ENCODE assay signal across 9 cellular contexts in the genomic region with DNA sequence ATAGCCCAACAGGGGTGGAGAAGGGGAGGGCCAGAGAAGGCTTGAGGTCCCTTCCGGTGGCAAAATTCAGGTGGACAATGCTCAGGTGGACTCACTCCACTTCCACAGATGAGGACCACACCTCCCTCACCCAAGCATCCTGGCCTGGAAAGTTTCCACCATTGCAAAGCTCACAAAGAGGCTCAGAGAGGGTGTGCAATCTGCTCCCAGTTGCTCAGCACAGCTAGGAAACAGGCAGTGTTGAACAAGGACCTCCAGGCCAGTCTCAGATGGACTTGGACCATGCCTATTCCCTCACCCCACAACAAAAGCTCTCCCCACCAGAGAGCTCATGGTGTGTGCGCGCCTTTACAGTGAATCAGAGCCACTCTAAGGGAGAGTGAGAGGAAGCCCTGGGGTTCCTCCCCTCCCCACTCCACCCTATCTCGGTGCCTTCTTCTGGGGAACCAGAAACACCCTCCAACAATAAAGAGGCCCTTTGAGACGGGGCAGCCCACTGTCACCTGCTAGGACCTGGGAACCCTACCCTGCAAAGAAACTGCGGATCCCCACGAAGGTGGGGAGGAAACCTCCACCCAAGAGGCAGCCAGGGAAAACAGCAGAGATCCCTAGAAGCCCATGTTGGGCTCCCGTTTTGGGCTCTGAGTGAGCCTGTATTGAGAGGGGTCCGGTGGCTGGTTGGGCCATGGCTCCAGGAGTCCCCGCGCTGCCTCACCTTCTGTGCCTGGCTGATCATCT. TPM values are rescaled to one million over a fixed set of nuclear protein-coding genes. Genes with fewer than 3 reads are reported as not detected.
DNase-seq lines count a peak whose midpoint lies in the region; ATAC-seq, FAIRE-seq and TF ChIP-seq lines count a peak whose summit lies in the region.
"Had no signal": no experiment of that assay in that cellular context is flagged by ENCODE, and none has a peak within 500 bp of the region (broad histone marks: within the 10 kb centered on the region; RNA-seq: fewer than 3 reads in every experiment).

No MANE protein-coding gene starts in this region.

- H3K36me3 ChIP-seq in esophagus squamous epithelium = peaks cover 0 to 6% (median 0%) of the 10 kb centered on the region in 3 donors
- H3K36me3 ChIP-seq in ovary = no peaks in the 10 kb centered on the region

- peak overlapping the region; percentile 89 to 96 (median 94) for H3K27ac ChIP-seq in esophagus squamous epithelium
- no peak overlapping the region for H3K27ac ChIP-seq in ovary

- TF ChIP-seq EP300 in ovary (IDR thresholded peaks at IDR 0.05) = no peak

- peaks cover 17 to 73% (median 28%) of the 10 kb centered on the region in 3 donors for H3K4me1 ChIP-seq in esophagus squamous epithelium
- no peaks in the 10 kb centered on the region for H3K4me1 ChIP-seq in ovary (ENCODE audit: insufficient read depth)

- WGBS in esophagus squamous epithelium, 2 donors = 47 to 54% methylated on average over 6 to 7 of the region's 11 CpGs
- WGBS in ovary, 3 donors = 89 to 92% (median 90%) methylated on average over 11 of the region's 11 CpGs

- intact Hi-C loops in esophagus squamous epithelium (cut with DNase I) (no loop called here), ovary (cut with DNase I) (no loop called here)

- ATAC-seq in WTC11 (no peak), GM19351 (IDR thresholded peaks at IDR 0.05; ENCODE audit: unreplicated experiment) (no peak), GM18909 (IDR thresholded peaks at IDR 0.05; ENCODE audit: poor library complexity, unreplicated experiment) (no peak), GM18519 (IDR thresholded peaks at IDR 0.05; ENCODE audit: low FRiP score, unreplicated experiment) (no peak)

- CTCF ChIA-PET in WTC11 (lab: Charles Lee) = interaction anchor here (3.3 kb wide), 1 partner anchor 42 kb away, joined by 20 read pairs; no protein-coding TSS in a partner anchor

- TF ChIP-seq CTCF in WTC11 (IDR thresholded peaks at IDR 0.05) (no peak), esophagus squamous epithelium (IDR thresholded peaks at IDR 0.05) (no peak), ovary (IDR thresholded peaks at IDR 0.05) (no peak)

- H3K4me1 Mint-ChIP-seq in WTC11 = peaks cover 20% of the 10 kb centered on the region

- POLR2A ChIA-PET in WTC11 (lab: Charles Lee) = interaction anchor here (1.2 kb wide), 1 partner anchor 145 kb away, joined by 3 read pairs; a partner anchor contains a TSS

- FAIRE-seq in GM12891 (lab: Jason Lieb, UNC) = peak; percentile 64

- H3K36me3 Mint-ChIP-seq in WTC11 = peaks cover 8% of the 10 kb centered on the region; the same call in 1 of the 2 replicates

- no peak overlapping the region for H3K27ac Mint-ChIP-seq in WTC11

- no peak for DNase-seq in GM12891 (ENCODE audit: insufficient read length, low spot score)
- no peak for DNase-seq in WTC11 (ENCODE audit: low spot score)
- no peak for DNase-seq in esophagus squamous epithelium (lab: John Stamatoyannopoulos, UW)
- DNase-seq in skeletal muscle cell (ENCODE audit: low read depth) = no peak
- DNase-seq in ovary = no peak

- no peak for TF ChIP-seq POLR2A in GM12891 (IDR thresholded peaks at IDR 0.05; ENCODE audit: low read depth, low read length)
- TF ChIP-seq POLR2A in esophagus squamous epithelium (IDR thresholded peaks at IDR 0.05) = peak in 2 of 4 donors; percentile 26 to 34
- TF ChIP-seq POLR2A in ovary (IDR thresholded peaks at IDR 0.05) = no peak

- peak overlapping the region; percentile 63 to 73 (median 66) for H3K4me3 ChIP-seq in esophagus squamous epithelium
- H3K4me3 ChIP-seq in skeletal muscle cell (ENCODE audit: low read depth, low read length) = peak overlapping the region; percentile 60
- H3K4me3 ChIP-seq in ovary = no peak overlapping the region

- H3K9me3 Mint-ChIP-seq in WTC11 = peaks cover 11% of the 10 kb centered on the region

- no peaks in the 10 kb centered on the region for H3K9me3 ChIP-seq in esophagus squamous epithelium
- no peaks in the 10 kb centered on the region for H3K9me3 ChIP-seq in ovary

- H3K27me3 Mint-ChIP-seq in WTC11 (ENCODE audit: low read depth) = no peaks in the 10 kb centered on the region; the same call in 1 of the 2 replicates

- H3K4me3 Mint-ChIP-seq in WTC11 = peak overlapping the region; percentile 87

- H3K27me3 ChIP-seq in esophagus squamous epithelium = no peaks in the 10 kb centered on the region
- no peaks in the 10 kb centered on the region for H3K27me3 ChIP-seq in ovary

TF ChIP-seq in GM12891, 5 proteins besides CTCF, POLR2A, EP300 and RAD21:
- TF ChIP-seq TAF1 (IDR thresholded peaks at IDR 0.05; ENCODE audit: low read depth, low read length) (no peak), PAX5 (IDR thresholded peaks at IDR 0.05; ENCODE audit: insufficient read depth, low read length, severe bottlenecking) (no peak), POU2F2 (IDR thresholded peaks at IDR 0.05; ENCODE audit: low read depth, low read length) (no peak), SPI1 (IDR thresholded peaks at IDR 0.05; ENCODE audit: low read depth, low read length) (no peak), POLR2AphosphoS5 (IDR thresholded peaks at IDR 0.05; ENCODE audit: low read depth, low read length) (no peak)

TF ChIP-seq in WTC11, 78 proteins besides CTCF, POLR2A, EP300 and RAD21:
- no peak for TF ChIP-seq SOX15 (CRISPR knock-in tag; IDR thresholded peaks at IDR 0.05)
- TF ChIP-seq, protein P1, sequence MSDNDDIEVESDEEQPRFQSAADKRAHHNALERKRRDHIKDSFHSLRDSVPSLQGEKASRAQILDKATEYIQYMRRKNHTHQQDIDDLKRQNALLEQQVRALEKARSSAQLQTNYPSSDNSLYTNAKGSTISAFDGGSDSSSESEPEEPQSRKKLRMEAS (CRISPR knock-in tag; IDR thresholded peaks at IDR 0.05) = 0 out of 2 replicates have a peak, but pooled peaks have one; percentile 23

RNA-seq across cellular contexts. Expression of a gene that starts 1.6 kb away (rescaled TPM):
- 3.9 TPM for polyA plus RNA-seq in GM12891 (2012; ENCODE audit: low read depth, missing spikeins)
- total RNA-seq in WTC11 (2021) (26.6 to 31.4 TPM (median 27.7 TPM) in 3 replicates), esophagus squamous epithelium (100 to 1,000 TPM in 1 of 4 donors, 10 to 100 TPM in 3; 44.3 to 157 (median 71.3) TPM), ovary (1 to 10 TPM; 2.1 to 5.1 (median 2.6) TPM)
- 1 to 10 TPM in 1 of 2 donors, under 1 TPM in 1; 0.93 to 1.3 TPM for polyA plus RNA-seq in ovary

RNA-seq across cellular contexts. Expression of a gene that starts 43.8 kb away (rescaled TPM):
- 20.8 TPM for polyA plus RNA-seq in GM12891 (2012; ENCODE audit: low read depth, missing spikeins)
- 0.50 to 0.59 TPM (median 0.55 TPM) in 3 replicates for total RNA-seq in WTC11 (2021)
- total RNA-seq in esophagus squamous epithelium = 1 to 10 TPM; 1.0 to 4.2 (median 1.7) TPM
- total RNA-seq in ovary = 1 to 10 TPM in 6 of 7 donors, under 1 TPM in 1; 0.61 to 5.7 (median 2.5) TPM
- 1 to 10 TPM; 1.9 to 7.2 TPM for polyA plus RNA-seq in ovary

RNA-seq across cellular contexts. Expression of a gene that starts 51.0 kb away (rescaled TPM):
- polyA plus RNA-seq in GM12891 (2012; ENCODE audit: low read depth, missing spikeins) = 0.80 TPM
- total RNA-seq in WTC11 (2021) (0.09 TPM in 1 of 3 replicates, not detected in the others), esophagus squamous epithelium (under 1 TPM in 3 of 4 donors, not detected in 1; 0.40 to 0.76 (median 0.53) TPM), ovary (under 1 TPM in 3 of 7 donors, not detected in 4; 0.05 to 0.38 (median 0.12) TPM)
- under 1 TPM in 1 of 2 donors, not detected in 1; 0.18 TPM for polyA plus RNA-seq in ovary
- total RNA-seq: dermis microvascular lymphatic vessel endothelial cell had no signal

Comparison
In these comparisons a context has a peak if more than half of its experiments do, and no peak if none do; other contexts are left out.
1. H3K27ac ChIP-seq: peak in esophagus squamous epithelium (4 of 4); none in ovary (0 of 2).